In genomic region chr6:122061855-122062254, GRCh38 we compare ENCODE assay signal across 16 cellular contexts.
A peak's percentile ranks its signal among the peaks of the same experiment; 100 is the strongest.
DNase-seq lines count a peak whose midpoint lies in the region; ATAC-seq, FAIRE-seq and TF ChIP-seq lines count a peak whose summit lies in the region.
"Had no signal": no experiment of that assay in that cellular context is flagged by ENCODE, and none has a peak within 500 bp of the region (broad histone marks: within the 10 kb centered on the region; RNA-seq: fewer than 3 reads in every experiment).

No MANE protein-coding gene starts in this region.

- H2AK5ac ChIP-seq in H1 (ENCODE audit: low read depth, low read length), result no peak overlapping the region

- H3K4me2 ChIP-seq in HepG2 (ENCODE audit: low read depth, low read length), result no peak overlapping the region
- no peak overlapping the region for H3K4me2 ChIP-seq in H1 (ENCODE audit: insufficient read depth in 1 of 2, low read depth in 2 of 2, low read length in 2 of 2)

- H2BK5ac ChIP-seq in H1 (ENCODE audit: low read depth, low read length), result no peak overlapping the region

- BruUV-seq in HepG2 (replicated peaks; lab: Mats Ljungman, UMichigan), result no TSS peak

- no peak overlapping the region for H3K9ac ChIP-seq in HepG2 (ENCODE audit: insufficient read depth, low read depth, low read length)
- no peak overlapping the region for H3K9ac ChIP-seq in H1 (replicated peaks in 1 of 4; ENCODE audit: extremely low read depth in 1 of 4, low read depth in 3 of 4, low read length in 3 of 4)

- H4K20me1 ChIP-seq in HepG2 (ENCODE audit: insufficient read depth, low read length), result no peaks in the 10 kb centered on the region
- H4K20me1 ChIP-seq in H1 (replicated peaks in 1 of 2; ENCODE audit: control insufficient read depth in 1 of 2, insufficient read depth in 2 of 2, low read length in 2 of 2), result no peaks in the 10 kb centered on the region

- ATAC-seq in HepG2 (no peak), right lobe of liver (no peak)
- ATAC-seq: CD8-positive, alpha-beta T cell had no signal

- no peak overlapping the region for H3K18ac ChIP-seq in H1 (ENCODE audit: extremely low read depth, low read length)

- H3K27me3 Mint-ChIP-seq in nephron progenitor cell (ENCODE audit: low read depth, poor library complexity), result peaks cover 2% of the 10 kb centered on the region
- H3K27me3 Mint-ChIP-seq: IgD-negative memory B cell had no signal

- H3K14ac ChIP-seq in H1 (ENCODE audit: insufficient read length), result no peak overlapping the region

- H3K36me3 Mint-ChIP-seq in nephron progenitor cell (ENCODE audit: low read depth), result no peaks in the 10 kb centered on the region
- H3K36me3 Mint-ChIP-seq: CD14-positive monocyte; CD8-positive, alpha-beta T cell; IgD-negative memory B cell had no signal

- H2BK12ac ChIP-seq in H1 (ENCODE audit: low read depth, low read length), result no peak overlapping the region

- H3K4me1 Mint-ChIP-seq in nephron progenitor cell, result peaks cover 26% of the 10 kb centered on the region
- H3K4me1 Mint-ChIP-seq: CD14-positive monocyte, IgD-negative memory B cell had no signal

- H3K79me2 ChIP-seq in HepG2 (ENCODE audit: insufficient read depth, low read length) (no peaks in the 10 kb centered on the region), H1 (ENCODE audit: control insufficient read depth in 1 of 2, insufficient read depth in 2 of 2, low read length in 2 of 2) (no peaks in the 10 kb centered on the region)

- H3K23ac ChIP-seq in H1 (ENCODE audit: insufficient read length), result no peak overlapping the region

- no peaks in the 10 kb centered on the region for H3K4me1 ChIP-seq in HepG2 (ENCODE audit: insufficient read depth, low read length)
- no peaks in the 10 kb centered on the region for H3K4me1 ChIP-seq in right lobe of liver
- H3K4me1 ChIP-seq in H1 (replicated peaks in 1 of 4; ENCODE audit: control insufficient read depth in 3 of 4, insufficient read depth in 4 of 4, low read length in 3 of 4), result no peaks in the 10 kb centered on the region
- peaks cover 0 to 2% of the 10 kb centered on the region in 2 donors for H3K4me1 ChIP-seq in small intestine (ENCODE audit: control insufficient read depth in 2 of 2, insufficient read depth in 1 of 2, low read depth in 1 of 2, low read length in 1 of 2)

- H4K91ac ChIP-seq in H1 (replicated peaks; ENCODE audit: insufficient read length, low read length), result no peak overlapping the region

- H3K27ac ChIP-seq in HepG2 (ENCODE audit: extremely low read length, insufficient read depth, low read length) (no peak overlapping the region), right lobe of liver (no peak overlapping the region), H1 (ENCODE audit: low read depth, low read length) (no peak overlapping the region), WERI-Rb-1 (no peak overlapping the region), small intestine (ENCODE audit: low read depth in 1 of 2, low read length in 1 of 2) (no peak overlapping the region)
- H3K27ac ChIP-seq: 22Rv1 had no signal

- H3K9me3 ChIP-seq in HepG2 (ENCODE audit: low read length), result no peaks in the 10 kb centered on the region
- H3K9me3 ChIP-seq in right lobe of liver, result no peaks in the 10 kb centered on the region
- no peaks in the 10 kb centered on the region for H3K9me3 ChIP-seq in H1 (ENCODE audit: insufficient read depth in 2 of 2, low read depth in 1 of 2, low read length in 1 of 2)
- no peaks in the 10 kb centered on the region for H3K9me3 ChIP-seq in WERI-Rb-1 (ENCODE audit: severe bottlenecking)
- H3K9me3 ChIP-seq in small intestine (ENCODE audit: control insufficient read depth, low read depth), result no peaks in the 10 kb centered on the region

- intact Hi-C loops in HepG2 (cut with micrococcal nuclease; ENCODE audit: unreplicated experiment) (no loop called here), right lobe of liver (cut with DNase I) (no loop called here)

- H3K56ac ChIP-seq in H1 (replicated peaks; ENCODE audit: insufficient read length, low read depth, low read length), result no peak overlapping the region

- FAIRE-seq in HepG2 (lab: Jason Lieb, UNC) (no peak), H1 (lab: Jason Lieb, UNC) (no peak), small intestine (lab: Jason Lieb, UNC) (no peak)
- FAIRE-seq: D721Med had no signal

- no peak overlapping the region for H3K4me3 Mint-ChIP-seq in nephron progenitor cell
- H3K4me3 Mint-ChIP-seq: CD14-positive monocyte; CD8-positive, alpha-beta T cell; IgD-negative memory B cell had no signal

- H4K5ac ChIP-seq in H1 (ENCODE audit: insufficient read length, low read depth, low read length), result no peak overlapping the region

- in situ Hi-C loops in HepG2 (cut with HindIII; ENCODE audit: extremely low pct_ligation_motif_present, low pct_unique_long_range_greater_than_20kb), result no loop called here

- no peak overlapping the region for H3K4me3 ChIP-seq in HepG2 (replicated peaks in 1 of 3; ENCODE audit: insufficient read depth in 1 of 3, low read depth in 2 of 3, low read length in 3 of 3)
- no peak overlapping the region for H3K4me3 ChIP-seq in right lobe of liver
- H3K4me3 ChIP-seq in H1 (ENCODE audit: extremely low read depth in 1 of 4, insufficient read depth in 2 of 4, low read depth in 3 of 4, low read length in 4 of 4), result no peak overlapping the region
- H3K4me3 ChIP-seq in WERI-Rb-1 (ENCODE audit: low read depth, low read length), result no peak overlapping the region
- H3K4me3 ChIP-seq in small intestine (ENCODE audit: low read depth in 1 of 2, low read length in 2 of 2), result no peak overlapping the region

- WGBS in HepG2 (ENCODE audit: low lambda C conversion rate), result 1% methylated on average over 3 of the region's 3 CpGs
- WGBS in right lobe of liver (ENCODE audit: insufficient coverage, low coverage, low lambda C conversion rate, missing lambda C conversion rate), result 36% methylated on average over 3 of the region's 3 CpGs
- WGBS in H1 (ENCODE audit: extremely low coverage in 1 of 2, insufficient coverage in 1 of 2, insufficient read length in 1 of 2, insufficient replicate concordance in 2 of 2, low coverage in 1 of 2, low lambda C conversion rate in 2 of 2, missing lambda C conversion rate in 1 of 2), 2 experiments, result 73% methylated on average over 3 of the region's 3 CpGs; no CpG with 5 or more reads in 1 of the 2 experiments
- WGBS in small intestine, 3 donors, result 54 to 71% (median 63%) methylated on average over 3 of the region's 3 CpGs

- POLR2A ChIA-PET in HepG2 (lab: Yijun Ruan, JAX), result no interaction called here
- POLR2A ChIA-PET in H1 (lab: Charles Lee; ENCODE audit: partially characterized antibody), result no interaction called here

- CTCF ChIA-PET in HepG2 (lab: Yijun Ruan, JAX; ENCODE audit: low intra/inter-chr PET ratio, low total read pairs) (no interaction called here), H1 (lab: Charles Lee; ENCODE audit: partially characterized antibody) (interaction anchor here (1.0 to 1.3 kb wide), 2 partner anchors 9 to 172 kb away, joined by 3 read pairs; no protein-coding TSS in a partner anchor)

- H2BK20ac ChIP-seq in H1 (ENCODE audit: low read length), result no peak overlapping the region

- peak overlapping the region; percentile 8 for H3K27ac Mint-ChIP-seq in nephron progenitor cell
- H3K27ac Mint-ChIP-seq: CD14-positive monocyte; CD8-positive, alpha-beta T cell; IgD-negative memory B cell had no signal

- H4K8ac ChIP-seq in H1 (ENCODE audit: extremely low read depth, insufficient read depth, low read length), result no peak overlapping the region

- no peaks in the 10 kb centered on the region for H3K9me3 Mint-ChIP-seq in nephron progenitor cell
- H3K9me3 Mint-ChIP-seq: CD8-positive, alpha-beta T cell had no signal

- DNase-seq in HepG2 (ENCODE audit: low spot score), result no peak
- DNase-seq in right lobe of liver, result no peak
- DNase-seq in H1 (ENCODE audit: low read depth in 1 of 2, low spot score in 2 of 2), result no peak
- no peak for DNase-seq in nephron progenitor cell
- DNase-seq in DMS 273 (lab: John Stamatoyannopoulos, UW; ENCODE audit: unreplicated experiment), result no peak
- DNase-seq in WERI-Rb-1, result no peak
- no peak for DNase-seq in NCI-H1417 treated with DMSO at 0.1 percent for 48 hours (lab: John Stamatoyannopoulos, UW)
- no peak for DNase-seq in small intestine
- DNase-seq: CD8-positive, alpha-beta T cell; COR-L47; GF-D8; H7 had no signal

- TF ChIP-seq EP300 in HepG2 (IDR thresholded peaks at IDR 0.05; ENCODE audit: low read depth in 2 of 2, low read length in 2 of 2) (no peak), HepG2 (CRISPR knock-in tag; IDR thresholded peaks at IDR 0.05; ENCODE audit: borderline replicate concordance) (no peak), H1 (IDR thresholded peaks at IDR 0.05; ENCODE audit: borderline replicate concordance in 1 of 2, low read depth in 2 of 2, low read length in 2 of 2) (no peak)

- H3K27me3 ChIP-seq in HepG2 (ENCODE audit: control insufficient read depth in 1 of 2, insufficient read depth in 2 of 2, low read length in 2 of 2), result 0 out of 5 replicates have a peak, but pooled peaks cover 0 to 3% of the 10 kb centered on the region in 2 experiments
- H3K27me3 ChIP-seq in right lobe of liver, result no peaks in the 10 kb centered on the region
- no peaks in the 10 kb centered on the region for H3K27me3 ChIP-seq in H1 (replicated peaks in 1 of 4; ENCODE audit: control insufficient read depth in 3 of 4, extremely low read depth in 1 of 4, insufficient read depth in 3 of 4, low read length in 3 of 4)
- H3K27me3 ChIP-seq in WERI-Rb-1 (ENCODE audit: insufficient read depth, low read depth, severe bottlenecking), result no peaks in the 10 kb centered on the region
- H3K27me3 ChIP-seq in small intestine (ENCODE audit: control insufficient read depth in 2 of 2, insufficient read depth in 2 of 2, low read length in 2 of 2), result no peaks in the 10 kb centered on the region

- no peaks in the 10 kb centered on the region for H3K36me3 ChIP-seq in HepG2 (replicated peaks in 1 of 2; ENCODE audit: control insufficient read depth in 1 of 2, insufficient read depth in 2 of 2, low read length in 2 of 2)
- H3K36me3 ChIP-seq in right lobe of liver, result no peaks in the 10 kb centered on the region
- H3K36me3 ChIP-seq in H1 (ENCODE audit: control insufficient read depth in 2 of 4, insufficient read depth in 4 of 4, low read length in 3 of 4), result no peaks in the 10 kb centered on the region
- no peaks in the 10 kb centered on the region for H3K36me3 ChIP-seq in WERI-Rb-1
- H3K36me3 ChIP-seq in small intestine (ENCODE audit: control insufficient read depth in 2 of 2, insufficient read depth in 2 of 2, low read length in 2 of 2), result no peaks in the 10 kb centered on the region

- H2BK15ac ChIP-seq in H1 (ENCODE audit: low read length), result no peak overlapping the region

- TF ChIP-seq RAD21 in HepG2 (CRISPR knock-in tag; IDR thresholded peaks at IDR 0.05) (no peak), H1 (IDR thresholded peaks at IDR 0.05 in 1 of 2, conservative IDR thresholded peaks at IDR 0.05 in 1 of 2; ENCODE audit: low read depth in 2 of 2, low read length in 2 of 2) (no peak)

- H3K4ac ChIP-seq in H1 (replicated peaks; ENCODE audit: insufficient read length, low read depth, low read length), result no peak overlapping the region

- no peaks in the 10 kb centered on the region for H3K79me1 ChIP-seq in H1 (ENCODE audit: low read depth, low read length)

- TF ChIP-seq POLR2A in HepG2 (IDR thresholded peaks at IDR 0.05; ENCODE audit: insufficient read depth in 1 of 2, low read depth in 2 of 2, low read length in 2 of 2), result no peak
- no peak for TF ChIP-seq POLR2A in right lobe of liver (IDR thresholded peaks at IDR 0.05)
- TF ChIP-seq POLR2A in H1 (IDR thresholded peaks at IDR 0.05; ENCODE audit: control extremely low read depth in 1 of 2, low read depth in 2 of 2, low read length in 2 of 2), result no peak

- H2AFZ ChIP-seq in HepG2 (ENCODE audit: low read length), result no peak overlapping the region
- no peak overlapping the region for H2AFZ ChIP-seq in H1 (ENCODE audit: low read length)

- H3K23me2 ChIP-seq in H1 (ENCODE audit: low read depth, low read length), result no peaks in the 10 kb centered on the region

- H2BK120ac ChIP-seq in H1 (replicated peaks; ENCODE audit: low read depth, low read length), result no peak overlapping the region

- TF ChIP-seq CTCF in HepG2 (CRISPR knock-in tag; IDR thresholded peaks at IDR 0.05) (no peak), right lobe of liver (IDR thresholded peaks at IDR 0.05) (no peak), H1 (IDR thresholded peaks at IDR 0.05; ENCODE audit: control extremely low read depth in 1 of 3, insufficient read depth in 1 of 3, low read depth in 1 of 3, low read length in 3 of 3) (no peak), nephron progenitor cell (IDR thresholded peaks at IDR 0.05) (no peak), WERI-Rb-1 (IDR thresholded peaks at IDR 0.05; ENCODE audit: low read depth, low read length) (no peak)

Comparison
In these comparisons a context has a peak if more than half of its experiments do, and no peak if none do; other contexts are left out.
1. Of the 41 proteins assayed by ChIP-seq in both HepG2 and H1: peak only in HepG2: none; only in H1: none; in both: MAFK; in neither: 40.